ENCODE assay signal across 8 cellular contexts in genomic region chr19:1884291-1884718, GRCh38. TPM values are rescaled to one million over a fixed set of nuclear protein-coding genes. Genes with fewer than 3 reads are reported as not detected.
A peak's percentile ranks its signal among the peaks of the same experiment; 100 is the strongest.
DNase-seq lines count a peak whose midpoint lies in the region; ATAC-seq and TF ChIP-seq lines count a peak whose summit lies in the region.

No MANE protein-coding gene starts in this region.

- H3K4me3 ChIP-seq in left lung (peak overlapping the region; percentile 73 to 86), thoracic aorta (peak overlapping the region; percentile 95)

- no peaks in the 10 kb centered on the region for H3K27me3 Mint-ChIP-seq in activated CD4-positive, alpha-beta T cell treated with anti-CD3 and anti-CD28 coated beads, Interleukin-2, amount 10 ng/mL, durations not matched to agents 24 days and 14 days
- H3K27me3 Mint-ChIP-seq in activated naive CD8-positive, alpha-beta T cell treated with anti-CD3 and anti-CD28 coated beads, Interleukin-2, amount 50 U/mL, for 24 hours = no peaks in the 10 kb centered on the region

- peaks cover 0 to 16% of the 10 kb centered on the region in 2 donors for H3K36me3 ChIP-seq in left lung
- no peaks in the 10 kb centered on the region for H3K36me3 ChIP-seq in thoracic aorta

- H3K27ac ChIP-seq in left lung = peak overlapping the region; percentile 82 to 92
- H3K27ac ChIP-seq in thoracic aorta = peak overlapping the region in 1 of 2 donors; percentile 70

- intact Hi-C loops in activated CD4-positive, alpha-beta T cell treated with anti-CD3 and anti-CD28 coated beads, Interleukin-2, amount 10 ng/mL, durations not matched to agents 24 days and 14 days (cut with micrococcal nuclease) = no loop called here
- intact Hi-C loops in left lung (cut with DNase I) = no loop called here

- H3K36me3 Mint-ChIP-seq in activated CD4-positive, alpha-beta T cell treated with anti-CD3 and anti-CD28 coated beads, Interleukin-2, amount 10 ng/mL, durations not matched to agents 24 days and 14 days (ENCODE audit: low read depth) = peaks cover 18% of the 10 kb centered on the region
- H3K36me3 Mint-ChIP-seq in activated naive CD8-positive, alpha-beta T cell treated with anti-CD3 and anti-CD28 coated beads, Interleukin-2, amount 50 U/mL, for 24 hours (ENCODE audit: low read depth) = peaks cover 3% of the 10 kb centered on the region

- H3K4me3 Mint-ChIP-seq in activated CD4-positive, alpha-beta T cell treated with anti-CD3 and anti-CD28 coated beads, Interleukin-2, amount 10 ng/mL, durations not matched to agents 24 days and 14 days = peak overlapping the region; percentile 93
- H3K4me3 Mint-ChIP-seq in activated naive CD8-positive, alpha-beta T cell treated with anti-CD3 and anti-CD28 coated beads, Interleukin-2, amount 50 U/mL, for 24 hours = peak overlapping the region; percentile 92

- TF ChIP-seq CTCF in left lung (IDR thresholded peaks at IDR 0.05) (no peak), thoracic aorta (IDR thresholded peaks at IDR 0.05) (no peak)

- H3K27me3 ChIP-seq in left lung (no peaks in the 10 kb centered on the region), thoracic aorta (replicated peaks; ENCODE audit: insufficient read depth) (no peaks in the 10 kb centered on the region)

- ATAC-seq in activated naive CD8-positive, alpha-beta T cell treated with anti-CD3 and anti-CD28 coated beads, Interleukin-2, amount 50 U/mL, for 24 hours = peak; percentile 21
- ATAC-seq in left lung = peak; percentile 16
- ATAC-seq in thoracic aorta (ENCODE audit: insufficient number of reproducible peaks, low FRiP score, low read depth) = no peak

- H3K27ac Mint-ChIP-seq in activated CD4-positive, alpha-beta T cell treated with anti-CD3 and anti-CD28 coated beads, Interleukin-2, amount 10 ng/mL, durations not matched to agents 24 days and 14 days = peak overlapping the region; percentile 96
- H3K27ac Mint-ChIP-seq in activated naive CD8-positive, alpha-beta T cell treated with anti-CD3 and anti-CD28 coated beads, Interleukin-2, amount 50 U/mL, for 24 hours = peak overlapping the region; percentile 89

- peak; percentile 81 for DNase-seq in activated CD4-positive, alpha-beta T cell treated with anti-CD3 and anti-CD28 coated beads, Interleukin-2, amount 10 ng/mL, durations not matched to agents 24 days and 14 days
- DNase-seq in activated CD4-positive, alpha-beta T cell treated with anti-CD3 and anti-CD28 coated beads for 1 hour = no peak
- DNase-seq in activated naive CD8-positive, alpha-beta T cell treated with anti-CD3 and anti-CD28 coated beads, Interleukin-2, amount 50 U/mL, for 24 hours = no peak
- DNase-seq in left lung (no peak), thoracic aorta (ENCODE audit: low spot score) (no peak), AG08395 (ENCODE audit: low spot score) (no peak), anterior cingulate cortex (lab: John Stamatoyannopoulos, UW) (no peak), NCI-H1694 (lab: John Stamatoyannopoulos, UW) (no peak)

- H3K9me3 ChIP-seq in left lung = no peaks in the 10 kb centered on the region
- no peaks in the 10 kb centered on the region for H3K9me3 ChIP-seq in thoracic aorta

- H3K4me1 ChIP-seq in left lung (peaks cover 14 to 51% of the 10 kb centered on the region in 2 donors), thoracic aorta (ENCODE audit: control insufficient read depth in 1 of 2, low read depth in 2 of 2) (peaks cover 17 to 42% of the 10 kb centered on the region in 2 donors)

- peaks cover 30% of the 10 kb centered on the region for H3K4me1 Mint-ChIP-seq in activated CD4-positive, alpha-beta T cell treated with anti-CD3 and anti-CD28 coated beads, Interleukin-2, amount 10 ng/mL, durations not matched to agents 24 days and 14 days
- peaks cover 33% of the 10 kb centered on the region for H3K4me1 Mint-ChIP-seq in activated naive CD8-positive, alpha-beta T cell treated with anti-CD3 and anti-CD28 coated beads, Interleukin-2, amount 50 U/mL, for 24 hours

- no peaks in the 10 kb centered on the region for H3K9me3 Mint-ChIP-seq in activated CD4-positive, alpha-beta T cell treated with anti-CD3 and anti-CD28 coated beads, Interleukin-2, amount 10 ng/mL, durations not matched to agents 24 days and 14 days
- no peaks in the 10 kb centered on the region for H3K9me3 Mint-ChIP-seq in activated naive CD8-positive, alpha-beta T cell treated with anti-CD3 and anti-CD28 coated beads, Interleukin-2, amount 50 U/mL, for 24 hours

RNA-seq across cellular contexts. Expression of gene ABHD17A, which starts 1.0 kb away (rescaled TPM):
- total RNA-seq in activated CD4-positive, alpha-beta T cell treated with anti-CD3 and anti-CD28 coated beads, Interleukin-2, amount 10 ng/mL, durations not matched to agents 24 days and 14 days = 104 and 107 TPM in 2 replicates
- 10 to 100 TPM; 70.2 to 72.7 TPM for total RNA-seq in left lung
- 100 to 1,000 TPM in 1 of 2 donors, 10 to 100 TPM in 1; 96.8 to 143 TPM for total RNA-seq in thoracic aorta

RNA-seq across cellular contexts. Expression of gene ADAT3, which starts 20.9 kb away (rescaled TPM):
- total RNA-seq in activated CD4-positive, alpha-beta T cell treated with anti-CD3 and anti-CD28 coated beads, Interleukin-2, amount 10 ng/mL, durations not matched to agents 24 days and 14 days = 8.8 and 10.6 TPM in 2 replicates
- total RNA-seq in left lung = 1 to 10 TPM; 7.2 to 9.4 TPM
- 1 to 10 TPM; 3.9 to 8.4 TPM for total RNA-seq in thoracic aorta

RNA-seq across cellular contexts. Expression of gene SCAMP4, which starts 20.9 kb away (rescaled TPM):
- total RNA-seq in activated CD4-positive, alpha-beta T cell treated with anti-CD3 and anti-CD28 coated beads, Interleukin-2, amount 10 ng/mL, durations not matched to agents 24 days and 14 days = 39.2 and 42.4 TPM in 2 replicates
- total RNA-seq in left lung (10 to 100 TPM; 75.4 to 86.6 TPM), thoracic aorta (10 to 100 TPM; 44.1 to 73.7 TPM)

RNA-seq across cellular contexts. Expression of gene KLF16, which starts 20.9 kb away (rescaled TPM):
- 37.0 and 38.1 TPM in 2 replicates for total RNA-seq in activated CD4-positive, alpha-beta T cell treated with anti-CD3 and anti-CD28 coated beads, Interleukin-2, amount 10 ng/mL, durations not matched to agents 24 days and 14 days
- 10 to 100 TPM; 18.5 to 28.8 TPM for total RNA-seq in left lung
- 10 to 100 TPM in 1 of 2 donors, 1 to 10 TPM in 1; 7.7 to 11.0 TPM for total RNA-seq in thoracic aorta

RNA-seq across cellular contexts. Expression of gene REXO1, which starts 36.0 kb away (rescaled TPM):
- total RNA-seq in activated CD4-positive, alpha-beta T cell treated with anti-CD3 and anti-CD28 coated beads, Interleukin-2, amount 10 ng/mL, durations not matched to agents 24 days and 14 days = 56.3 and 61.4 TPM in 2 replicates
- 10 to 100 TPM; 20.3 to 30.8 TPM for total RNA-seq in left lung
- total RNA-seq in thoracic aorta = 10 to 100 TPM; 18.2 to 24.5 TPM
